25 cellular contexts compared by ENCODE assay signal in genomic region chrX:84322083-84322827, GRCh38.
"Had no signal": no experiment of that assay in that cellular context is flagged by ENCODE, and none has a peak within 500 bp of the region (broad histone marks: within the 10 kb centered on the region; RNA-seq: fewer than 3 reads in every experiment).

No MANE protein-coding gene starts in this region.

- H3K27me3 ChIP-seq: thyroid gland, upper lobe of right lung had no signal

- H3K4me1 Mint-ChIP-seq: activated naive CD8-positive, alpha-beta T cell treated with anti-CD3 and anti-CD28 coated beads for 36 hours; activated T-helper 17 cell treated with anti-CD3 and anti-CD28 coated beads, Interleukin-2, amount 50 U/mL, for 72 hours; nephron progenitor cell had no signal

- H3K4me3 ChIP-seq: lower lobe of right lung, mucosa of descending colon, pancreas, psoas muscle, thyroid gland, upper lobe of right lung had no signal

- H3K4me3 Mint-ChIP-seq: activated naive CD8-positive, alpha-beta T cell treated with anti-CD3 and anti-CD28 coated beads for 36 hours; activated T-cell treated with anti-CD3 and anti-CD28 coated beads, Interleukin-2, amount 50 U/mL, for 24 hours; activated T-helper 17 cell treated with anti-CD3 and anti-CD28 coated beads, Interleukin-2, amount 50 U/mL, for 72 hours; nephron progenitor cell; stimulated activated naive CD8-positive, alpha-beta T cell treated with anti-CD3 and anti-CD28 coated beads, Interleukin-15, Interleukin-2, amounts not matched to agents 100 ng/mL and 50 ng/mL, for 24 hours had no signal

- H3K36me3 ChIP-seq: lower lobe of right lung, pancreas, thyroid gland, upper lobe of right lung had no signal

- H3K9me3 Mint-ChIP-seq: activated naive CD8-positive, alpha-beta T cell treated with anti-CD3 and anti-CD28 coated beads for 36 hours; activated T-cell treated with anti-CD3 and anti-CD28 coated beads, Interleukin-2, amount 50 U/mL, for 24 hours; activated T-helper 17 cell treated with anti-CD3 and anti-CD28 coated beads, Interleukin-2, amount 50 U/mL, for 72 hours; stimulated activated naive CD8-positive, alpha-beta T cell treated with anti-CD3 and anti-CD28 coated beads, Interleukin-15, Interleukin-2, amounts not matched to agents 100 ng/mL and 50 ng/mL, for 24 hours had no signal

- FAIRE-seq: keratinocyte, pancreas had no signal

- ATAC-seq: activated T-helper 17 cell treated with anti-CD3 and anti-CD28 coated beads, Interleukin-2, amount 50 U/mL, for 72 hours; left lobe of liver; lower lobe of right lung; mucosa of descending colon; pancreas; psoas muscle; right cardiac atrium; upper lobe of right lung had no signal

- H3K4me1 ChIP-seq: lower lobe of right lung, pancreas, psoas muscle, thyroid gland, upper lobe of right lung had no signal

- H3K9me3 ChIP-seq: lower lobe of right lung, mucosa of descending colon, pancreas, psoas muscle, thyroid gland, upper lobe of right lung had no signal

- H3K27ac Mint-ChIP-seq: activated naive CD8-positive, alpha-beta T cell treated with anti-CD3 and anti-CD28 coated beads for 36 hours; activated T-cell treated with anti-CD3 and anti-CD28 coated beads, Interleukin-2, amount 50 U/mL, for 24 hours; activated T-helper 17 cell treated with anti-CD3 and anti-CD28 coated beads, Interleukin-2, amount 50 U/mL, for 72 hours; nephron progenitor cell; stimulated activated naive CD8-positive, alpha-beta T cell treated with anti-CD3 and anti-CD28 coated beads, Interleukin-15, Interleukin-2, amounts not matched to agents 100 ng/mL and 50 ng/mL, for 24 hours had no signal

- H3K27ac ChIP-seq: lower lobe of right lung, pancreas, psoas muscle, thyroid gland, upper lobe of right lung had no signal

- H3K27me3 Mint-ChIP-seq: activated naive CD8-positive, alpha-beta T cell treated with anti-CD3 and anti-CD28 coated beads for 36 hours; activated T-helper 17 cell treated with anti-CD3 and anti-CD28 coated beads, Interleukin-2, amount 50 U/mL, for 72 hours; stimulated activated naive CD8-positive, alpha-beta T cell treated with anti-CD3 and anti-CD28 coated beads, Interleukin-15, Interleukin-2, amounts not matched to agents 100 ng/mL and 50 ng/mL, for 24 hours had no signal

- H3K36me3 Mint-ChIP-seq: activated naive CD8-positive, alpha-beta T cell treated with anti-CD3 and anti-CD28 coated beads for 36 hours had no signal

- DNase-seq: activated CD4-positive, alpha-beta T cell treated with anti-CD3 and anti-CD28 coated beads for 1 hour; activated naive CD4-positive, alpha-beta T cell treated with Interleukin-2 at 50 U/mL for 16 hours; activated naive CD8-positive, alpha-beta T cell treated with anti-CD3 and anti-CD28 coated beads for 36 hours; activated T-cell treated with anti-CD3 and anti-CD28 coated beads, Interleukin-2, amount 50 U/mL, for 24 hours; central memory CD4-positive, alpha-beta T cell; dermis blood vessel endothelial cell; effector CD8-positive, alpha-beta T cell; erythroblast; foreskin fibroblast; lower lobe of right lung; mesendoderm; mucosa of descending colon; nephron progenitor cell; pancreas; psoas muscle; right cardiac atrium; stimulated activated CD4-positive, alpha-beta T cell treated with anti-CD3 and anti-CD28 coated beads, Interleukin-12 subunit alpha, Interleukin-12 subunit beta, amount 100 ng/mL, for 4 hours; stimulated activated CD4-positive, alpha-beta T cell treated with anti-CD3 and anti-CD28 coated beads, Interleukin-4, amount 100 ng/mL, for 4 hours; substantia nigra; thyroid gland; upper lobe of right lung had no signal
